ENCODE assay signal across 1 cellular context in genomic region chrX:68696267-68696666, GRCh38.
TF ChIP-seq lines count a peak whose summit lies in the region.

No MANE protein-coding gene starts in this region.

TF ChIP-seq in A549, 52 proteins besides CTCF, POLR2A, EP300 and RAD21 (continued from another document):
- no peak for TF ChIP-seq BCL3 (IDR thresholded peaks at IDR 0.05)
- no peak for TF ChIP-seq RARB (CRISPR knock-in tag; IDR thresholded peaks at IDR 0.05)
